In the genomic region with DNA sequence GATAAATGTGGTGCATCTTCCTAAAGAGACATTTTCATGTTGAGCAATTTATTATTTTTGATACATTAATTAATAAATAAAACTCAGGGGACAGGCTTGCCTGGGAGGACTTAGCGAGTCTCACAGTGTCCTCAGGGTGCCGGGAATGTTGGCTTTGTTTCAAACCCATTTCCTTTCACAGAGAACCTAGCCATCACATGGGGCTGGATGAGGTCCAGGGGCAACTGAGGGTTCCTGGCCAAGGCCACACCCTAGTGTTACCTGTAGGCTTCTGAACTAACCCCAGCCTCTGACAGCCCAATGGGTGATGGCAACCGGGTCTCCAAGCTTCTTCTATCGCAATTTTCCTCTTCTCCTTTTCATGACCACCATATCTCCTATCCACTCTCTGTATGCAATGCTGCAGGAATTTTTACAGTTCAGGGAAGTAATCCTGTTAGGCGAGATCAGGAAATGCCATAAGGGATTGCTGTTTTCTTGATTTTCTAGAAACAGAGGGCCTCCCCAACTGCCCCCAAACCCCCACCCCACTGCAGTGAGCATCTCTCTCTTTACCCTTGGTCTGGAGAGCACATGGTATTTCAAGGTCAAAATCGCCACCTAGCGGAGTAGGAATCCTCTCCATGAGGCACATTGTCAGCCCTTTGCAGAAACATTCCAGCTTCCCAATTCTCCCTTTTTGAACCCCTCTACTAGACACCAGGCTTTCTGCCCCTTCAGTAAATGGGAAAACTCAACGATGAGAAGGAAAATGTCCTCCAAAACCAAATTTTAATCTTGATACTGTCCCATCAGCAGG, we compare ENCODE assay signal across 26 cellular contexts. TPM values are rescaled to one million over a fixed set of nuclear protein-coding genes. Genes with fewer than 3 reads are reported as not detected.
A peak's percentile ranks its signal among the peaks of the same experiment; 100 is the strongest.
DNase-seq lines count a peak whose midpoint lies in the region; ATAC-seq, FAIRE-seq and TF ChIP-seq lines count a peak whose summit lies in the region.
"Had no signal": no experiment of that assay in that cellular context is flagged by ENCODE, and none has a peak within 500 bp of the region (broad histone marks: within the 10 kb centered on the region; RNA-seq: fewer than 3 reads in every experiment).

No MANE protein-coding gene starts in this region.

- ATAC-seq in A549 = no peak
- no peak for ATAC-seq in GM19397 (IDR thresholded peaks at IDR 0.05; ENCODE audit: unreplicated experiment)
- ATAC-seq: heart left ventricle had no signal

- no peak overlapping the region for H3K27ac ChIP-seq in A549
- H3K27ac ChIP-seq: heart left ventricle, left ventricle myocardium inferior, ovary, RWPE1, sigmoid colon, upper lobe of left lung had no signal

- POLR2A ChIA-PET in A549 (lab: Yijun Ruan, JAX) = no interaction called here

- TF ChIP-seq EP300 in A549 (IDR thresholded peaks at IDR 0.05) = no peak

- CTCF ChIA-PET in A549 (lab: Yijun Ruan, JAX) = interaction anchor here (1.9 kb wide), 1 partner anchor 31 kb away, joined by 5 read pairs; no protein-coding TSS in a partner anchor

- H3K4me3 ChIP-seq in A549 (no peak overlapping the region), foreskin fibroblast (ENCODE audit: low read depth in 1 of 2, low read length in 2 of 2) (no peak overlapping the region)
- H3K4me3 ChIP-seq: heart left ventricle, left ventricle myocardium inferior, ovary, sigmoid colon, upper lobe of left lung had no signal

- DNase-seq in A549 (ENCODE audit: low read depth in 1 of 2, low spot score in 1 of 2) (no peak), HT1080 (ENCODE audit: low read depth) (peak; percentile 36), RPMI8226 (peak; percentile 30), iPS DF 19.7 (ENCODE audit: low read depth, low spot score) (peak; percentile 12), foreskin fibroblast (no peak), NCI-H2196 (lab: John Stamatoyannopoulos, UW; ENCODE audit: unreplicated experiment) (no peak)
- no peak for DNase-seq in stimulated activated CD4-positive, alpha-beta T cell treated with anti-CD3 and anti-CD28 coated beads, Interleukin-15, amount 100 ng/mL, for 24 hours
- DNase-seq: activated CD4-positive, alpha-beta T cell treated with anti-CD3 and anti-CD28 coated beads, Interleukin-2, amount 50 U/mL, for 4 hours; activated effector memory CD4-positive, alpha-beta T cell treated with anti-CD3 and anti-CD28 coated beads, Interleukin-2, amount 50 U/mL, for 16 hours; dermis blood vessel endothelial cell; heart left ventricle; KG1; left ventricle myocardium inferior; midbrain; NCI-H1048; NCI-H187; NCI-H345; ovary; sigmoid colon; SK-N-SH had no signal

- no peaks in the 10 kb centered on the region for H3K9me3 ChIP-seq in A549
- H3K9me3 ChIP-seq: SK-N-SH had no signal

- 29% methylated on average over 8 of the region's 8 CpGs for WGBS in A549 (ENCODE audit: missing lambda C conversion rate)

- 0 out of 3 replicates have a peak, but pooled peaks have one; percentile 24 for TF ChIP-seq CTCF in A549 (IDR thresholded peaks at IDR 0.05)
- TF ChIP-seq CTCF in foreskin fibroblast (IDR thresholded peaks at IDR 0.05; ENCODE audit: low read depth, low read length) = no peak

- no peak for FAIRE-seq in A549 (lab: Jason Lieb, UNC)
- FAIRE-seq: D721Med, endothelial cell of umbilical vein, H54 had no signal

- TF ChIP-seq RAD21 in A549 (conservative IDR thresholded peaks at IDR 0.05 in 1 of 2, IDR thresholded peaks at IDR 0.05 in 1 of 2) = peak in 1 of 2 experiments; percentile 17; a peak in 1 of 5 replicates

- no peak overlapping the region for H3K4me2 ChIP-seq in A549
- H3K4me2 ChIP-seq: SK-N-SH had no signal

- no peaks in the 10 kb centered on the region for H3K4me1 ChIP-seq in A549
- H3K4me1 ChIP-seq: heart left ventricle, left ventricle myocardium inferior, sigmoid colon had no signal

- TF ChIP-seq POLR2A in A549 (IDR thresholded peaks at IDR 0.05; ENCODE audit: low read length) = no peak

TF ChIP-seq in A549, 52 proteins besides CTCF, POLR2A, EP300 and RAD21:
- no peak for TF ChIP-seq CBX2 (IDR thresholded peaks at IDR 0.05; ENCODE audit: borderline replicate concordance, low read depth)
- no peak for TF ChIP-seq GATA3 (IDR thresholded peaks at IDR 0.05; ENCODE audit: borderline replicate concordance)
- TF ChIP-seq FOSB (CRISPR knock-in tag; IDR thresholded peaks at IDR 0.05) = no peak
- TF ChIP-seq MYC (IDR thresholded peaks at IDR 0.05; ENCODE audit: borderline replicate concordance, low read length) = no peak
- TF ChIP-seq, protein P1, sequence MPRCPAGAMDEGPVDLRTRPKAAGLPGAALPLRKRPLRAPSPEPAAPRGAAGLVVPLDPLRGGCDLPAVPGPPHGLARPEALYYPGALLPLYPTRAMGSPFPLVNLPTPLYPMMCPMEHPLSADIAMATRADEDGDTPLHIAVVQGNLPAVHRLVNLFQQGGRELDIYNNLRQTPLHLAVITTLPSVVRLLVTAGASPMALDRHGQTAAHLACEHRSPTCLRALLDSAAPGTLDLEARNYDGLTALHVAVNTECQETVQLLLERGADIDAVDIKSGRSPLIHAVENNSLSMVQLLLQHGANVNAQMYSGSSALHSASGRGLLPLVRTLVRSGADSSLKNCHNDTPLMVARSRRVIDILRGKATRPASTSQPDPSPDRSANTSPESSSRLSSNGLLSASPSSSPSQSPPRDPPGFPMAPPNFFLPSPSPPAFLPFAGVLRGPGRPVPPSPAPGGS (IDR thresholded peaks at IDR 0.05) = no peak
- no peak for TF ChIP-seq SMC3 (IDR thresholded peaks at IDR 0.05)
- no peak for TF ChIP-seq EHMT2 (IDR thresholded peaks at IDR 0.05; ENCODE audit: low read depth)
- TF ChIP-seq NFE2L2 (conservative IDR thresholded peaks at IDR 0.05; ENCODE audit: low read length) = no peak
- TF ChIP-seq, protein P2, sequence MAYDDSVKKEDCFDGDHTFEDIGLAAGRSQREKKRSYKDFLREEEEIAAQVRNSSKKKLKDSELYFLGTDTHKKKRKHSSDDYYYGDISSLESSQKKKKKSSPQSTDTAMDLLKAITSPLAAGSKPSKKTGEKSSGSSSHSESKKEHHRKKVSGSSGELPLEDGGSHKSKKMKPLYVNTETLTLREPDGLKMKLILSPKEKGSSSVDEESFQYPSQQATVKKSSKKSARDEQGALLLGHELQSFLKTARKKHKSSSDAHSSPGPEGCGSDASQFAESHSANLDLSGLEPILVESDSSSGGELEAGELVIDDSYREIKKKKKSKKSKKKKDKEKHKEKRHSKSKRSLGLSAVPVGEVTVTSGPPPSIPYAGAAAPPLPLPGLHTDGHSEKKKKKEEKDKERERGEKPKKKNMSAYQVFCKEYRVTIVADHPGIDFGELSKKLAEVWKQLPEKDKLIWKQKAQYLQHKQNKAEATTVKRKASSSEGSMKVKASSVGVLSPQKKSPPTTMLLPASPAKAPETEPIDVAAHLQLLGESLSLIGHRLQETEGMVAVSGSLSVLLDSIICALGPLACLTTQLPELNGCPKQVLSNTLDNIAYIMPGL (CRISPR knock-in tag; IDR thresholded peaks at IDR 0.05; ENCODE audit: borderline replicate concordance) = no peak

RNA-seq across cellular contexts. Expression of a gene that starts 22.1 kb away (rescaled TPM):
- polyA plus RNA-seq in A549 (2011; rRNA removed) = 31.3 and 35.2 TPM in 2 replicates
- polyA plus RNA-seq in A549 (2012; cell fraction: cytosol; rRNA removed) = 17.2 and 19.2 TPM in 2 replicates
- 13.8 and 16.2 TPM in 2 replicates for polyA plus RNA-seq in A549 (2012; cell fraction: nucleus; rRNA removed)
- polyA plus RNA-seq in A549 (2017; fragmentation: RNase III; extraction: RNeasy Plus Mini Kit Qiagen cat#74134 plus additional on column Dnase treatment) = 16.7 to 18.7 TPM (median 18.2 TPM) in 3 replicates
- polyA minus RNA-seq in A549 (2011; rRNA and poly(A)+ RNA removed) = 34.9 and 39.6 TPM in 2 replicates
- 18.1 and 18.7 TPM in 2 replicates for total RNA-seq in HT1080 (2014; rRNA removed; shearing (Covaris generic))
- 19.5 and 20.8 TPM in 2 replicates for polyA plus RNA-seq in HT1080 (2015; cell fraction: cytosol; rRNA removed)
- 16.0 and 16.6 TPM in 2 replicates for polyA plus RNA-seq in HT1080 (2015; cell fraction: nucleus; rRNA removed)

RNA-seq across cellular contexts. Expression of a gene that starts 36.9 kb away (rescaled TPM):
- polyA plus RNA-seq in A549 (2011; rRNA removed) (36.7 and 59.9 TPM in 2 replicates), A549 (2017; fragmentation: RNase III; extraction: RNeasy Plus Mini Kit Qiagen cat#74134 plus additional on column Dnase treatment) (27.7 to 30.6 TPM (median 28.7 TPM) in 3 replicates)
- 18.1 and 20.2 TPM in 2 replicates for polyA plus RNA-seq in A549 (2012; cell fraction: cytosol; rRNA removed)
- polyA plus RNA-seq in A549 (2012; cell fraction: nucleus; rRNA removed) = 13.5 and 17.9 TPM in 2 replicates
- polyA minus RNA-seq in A549 (2011; rRNA and poly(A)+ RNA removed) = 7.5 and 9.0 TPM in 2 replicates
- total RNA-seq in HT1080 (2014; rRNA removed; shearing (Covaris generic)) = 44.8 and 59.9 TPM in 2 replicates
- polyA plus RNA-seq in HT1080 (2015; cell fraction: cytosol; rRNA removed) = 50.6 and 53.4 TPM in 2 replicates
- polyA plus RNA-seq in HT1080 (2015; cell fraction: nucleus; rRNA removed) = 57.1 and 68.7 TPM in 2 replicates

RNA-seq across cellular contexts. Expression of a gene that starts 37.1 kb away (rescaled TPM):
- polyA plus RNA-seq in A549 (2011; rRNA removed) (19.8 and 23.0 TPM in 2 replicates), A549 (2017; fragmentation: RNase III; extraction: RNeasy Plus Mini Kit Qiagen cat#74134 plus additional on column Dnase treatment) (7.3 to 7.9 TPM (median 7.5 TPM) in 3 replicates)
- 4.4 and 5.2 TPM in 2 replicates for polyA plus RNA-seq in A549 (2012; cell fraction: cytosol; rRNA removed)
- polyA plus RNA-seq in A549 (2012; cell fraction: nucleus; rRNA removed) = 3.9 and 6.6 TPM in 2 replicates
- polyA minus RNA-seq in A549 (2011; rRNA and poly(A)+ RNA removed) = 20.5 and 39.5 TPM in 2 replicates
- total RNA-seq in HT1080 (2014; rRNA removed; shearing (Covaris generic)) = 10.0 and 10.4 TPM in 2 replicates
- polyA plus RNA-seq in HT1080 (2015; cell fraction: cytosol; rRNA removed) = 9.2 and 12.8 TPM in 2 replicates
- 10.0 and 12.5 TPM in 2 replicates for polyA plus RNA-seq in HT1080 (2015; cell fraction: nucleus; rRNA removed)

Comparison
In these comparisons a context has a peak if more than half of its experiments do, and no peak if none do; other contexts are left out.
1. DNase-seq: peak in HT1080 (single experiment), RPMI8226 (single experiment) and iPS DF 19.7 (single experiment); none in A549 (0 of 2), stimulated activated CD4-positive, alpha-beta T cell treated with anti-CD3 and anti-CD28 coated beads, Interleukin-15, amount 100 ng/mL, for 24 hours (single experiment), foreskin fibroblast (0 of 2) and NCI-H2196 (single experiment).